1 cellular context compared by ENCODE assay signal in genomic region chr6:99943846-99944245, GRCh38.
TF ChIP-seq lines count a peak whose summit lies in the region.

No MANE protein-coding gene starts in this region.

TF ChIP-seq in IMR-90, 13 proteins besides CTCF, POLR2A, EP300 and RAD21:
- no peak for TF ChIP-seq RFX5 (IDR thresholded peaks at IDR 0.05; ENCODE audit: low read depth, low read length)
